In genomic region chr11:15074206-15075161, GRCh38 we compare ENCODE assay signal across 8 cellular contexts. TPM values are rescaled to one million over a fixed set of nuclear protein-coding genes. Genes with fewer than 3 reads are reported as not detected.
A peak's percentile ranks its signal among the peaks of the same experiment; 100 is the strongest.
DNase-seq lines count a peak whose midpoint lies in the region; ATAC-seq, FAIRE-seq and TF ChIP-seq lines count a peak whose summit lies in the region.

No MANE protein-coding gene starts in this region.

- ATAC-seq in pancreas: peak; percentile 90 to 95 (median 92)

- TF ChIP-seq EP300 in tibial nerve (IDR thresholded peaks at IDR 0.05): no peak

- H3K4me1 ChIP-seq in pancreas (no peaks in the 10 kb centered on the region), tibial nerve (peaks cover 0 to 21% (median 15%) of the 10 kb centered on the region in 4 donors)

- peak; percentile 58 for DNase-seq in GDM1 (lab: John Stamatoyannopoulos, UW)
- peak; percentile 65 for DNase-seq in HCEC 1CT
- peak; percentile 64 for DNase-seq in MG63
- peak; percentile 82 for DNase-seq in SK-MEL-5 (ENCODE audit: low read depth, low spot score)
- peak; percentile 78 to 87 (median 82) for DNase-seq in activated naive CD4-positive, alpha-beta T cell (lab: John Stamatoyannopoulos, UW)
- DNase-seq in head of caudate nucleus: peak; percentile 60 to 89 (median 77)
- peak; percentile 85 to 99 (median 94) for DNase-seq in pancreas
- peak; percentile 54 to 81 for DNase-seq in tibial nerve (ENCODE audit: low spot score in 2 of 2)

- H3K36me3 ChIP-seq in MG63: no peaks in the 10 kb centered on the region
- H3K36me3 ChIP-seq in pancreas: no peaks in the 10 kb centered on the region
- no peaks in the 10 kb centered on the region for H3K36me3 ChIP-seq in tibial nerve

- 2% methylated on average over 33 of the region's 33 CpGs for WGBS in pancreas, 2 donors
- 2 to 7% methylated on average over 27 to 28 of the region's 33 CpGs for WGBS in tibial nerve, 2 donors

- intact Hi-C loops in head of caudate nucleus (cut with DNase I) (no loop called here), pancreas (cut with DNase I) (loop anchor here in 1 of 3 donors (5.0 to 10.0 kb wide), 2 partner anchors 167 to 540 kb away; no protein-coding TSS in a partner anchor)

- H3K27ac ChIP-seq in pancreas (peak overlapping the region in 3 of 4 donors; percentile 22 to 57 (median 41)), tibial nerve (no peak overlapping the region)

- no peak for TF ChIP-seq POLR2A in tibial nerve (IDR thresholded peaks at IDR 0.05)

- H3K4me3 ChIP-seq in MG63 (no peak overlapping the region), pancreas (peak overlapping the region; percentile 0 to 55 (median 34)), tibial nerve (peak overlapping the region in 3 of 4 donors; percentile 22 to 41 (median 31))

- peaks cover 6% of the 10 kb centered on the region for H3K27me3 ChIP-seq in MG63
- H3K27me3 ChIP-seq in pancreas: no peaks in the 10 kb centered on the region
- peaks cover 0 to 35% of the 10 kb centered on the region in 2 donors for H3K27me3 ChIP-seq in tibial nerve

- in situ Hi-C loops in SK-MEL-5 (cut with HindIII; ENCODE audit: low pct_unique_long_range_greater_than_20kb, low sequenced_read_pairs): no loop called here

- no peak for FAIRE-seq in pancreas (lab: Jason Lieb, UNC)

- H3K9me3 ChIP-seq in MG63: no peaks in the 10 kb centered on the region
- no peaks in the 10 kb centered on the region for H3K9me3 ChIP-seq in pancreas
- H3K9me3 ChIP-seq in tibial nerve: peaks cover 0 to 4% (median 0%) of the 10 kb centered on the region in 4 donors

- peak; percentile 72 to 88 (median 83) for TF ChIP-seq CTCF in pancreas (IDR thresholded peaks at IDR 0.05)
- peak; percentile 47 to 54 (median 50) for TF ChIP-seq CTCF in tibial nerve (IDR thresholded peaks at IDR 0.05)

RNA-seq across cellular contexts. Expression of gene CALCB, which starts 1.1 kb away (rescaled TPM):
- not detected in 2 replicates for total RNA-seq in MG63 (2014; rRNA removed; shearing (Covaris generic); ENCODE audit: low replicate concordance)
- not detected in 2 replicates for total RNA-seq in SK-MEL-5 (2014; rRNA removed; shearing (Covaris generic))
- polyA plus RNA-seq in SK-MEL-5 (2015; cell fraction: cytosol; rRNA removed): 0.11 TPM in 1 of 2 replicates, not detected in the other
- polyA plus RNA-seq in SK-MEL-5 (2015; cell fraction: nucleus; rRNA removed): not detected in 2 replicates
- total RNA-seq in pancreas (1 to 10 TPM in 5 of 6 donors, under 1 TPM in 1; 0.83 to 2.6 (median 1.3) TPM), tibial nerve (under 1 TPM in 2 of 4 donors, not detected in 2; 0.42 to 0.90 TPM)
- polyA plus RNA-seq in pancreas: 1 to 10 TPM in 1 of 2 donors, under 1 TPM in 1; 0.89 to 1.2 TPM

RNA-seq across cellular contexts. Expression of gene INSC, which starts 40.2 kb away (rescaled TPM):
- 4.1 and 6.2 TPM in 2 replicates for total RNA-seq in MG63 (2014; rRNA removed; shearing (Covaris generic); ENCODE audit: low replicate concordance)
- 0.87 TPM in 1 of 2 replicates, not detected in the other for total RNA-seq in SK-MEL-5 (2014; rRNA removed; shearing (Covaris generic))
- 2.6 TPM in 1 of 2 replicates, not detected in the other for polyA plus RNA-seq in SK-MEL-5 (2015; cell fraction: cytosol; rRNA removed)
- 0.30 TPM in 1 of 2 replicates, not detected in the other for polyA plus RNA-seq in SK-MEL-5 (2015; cell fraction: nucleus; rRNA removed)
- total RNA-seq in pancreas (under 1 TPM; 0.50 to 0.88 (median 0.56) TPM), tibial nerve (10 to 100 TPM in 2 of 4 donors, 1 to 10 TPM in 2; 4.4 to 18.8 (median 7.8) TPM)
- polyA plus RNA-seq in pancreas: 1 to 10 TPM; 1.3 to 1.6 TPM

Comparison
In these comparisons a context has a peak if more than half of its experiments do, and no peak if none do; other contexts are left out.
1. H3K27ac ChIP-seq: peak in pancreas (3 of 4); none in tibial nerve (0 of 4).
2. Peak in every context shown above with its lines, with median percentiles within 50 percentile points of each other: DNase-seq.